27 cellular contexts compared by ENCODE assay signal in the genomic region with DNA sequence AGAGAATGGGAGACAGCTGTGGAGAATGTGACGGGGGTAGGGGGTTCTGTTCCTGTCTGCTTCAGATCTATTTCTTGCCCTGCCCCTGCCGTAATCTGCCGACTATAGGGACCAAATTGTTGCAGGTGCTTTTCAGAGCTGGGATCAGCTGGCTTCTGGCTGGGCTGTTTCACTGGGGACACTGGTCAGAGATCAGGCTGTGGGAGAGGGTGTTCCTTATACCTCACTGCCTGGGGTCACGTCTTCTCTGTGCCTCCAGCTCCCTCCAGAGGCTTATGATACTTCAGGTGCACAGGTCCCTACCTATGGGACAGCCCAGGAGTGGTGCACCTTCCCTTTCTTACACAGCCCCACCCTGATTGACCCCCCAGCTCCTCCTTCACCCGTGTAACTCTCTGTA.
A peak's percentile ranks its signal among the peaks of the same experiment; 100 is the strongest.
DNase-seq lines count a peak whose midpoint lies in the region; ATAC-seq, FAIRE-seq and TF ChIP-seq lines count a peak whose summit lies in the region.
"Had no signal": no experiment of that assay in that cellular context is flagged by ENCODE, and none has a peak within 500 bp of the region (broad histone marks: within the 10 kb centered on the region; RNA-seq: fewer than 3 reads in every experiment).

No MANE protein-coding gene starts in this region.

- H3K9ac ChIP-seq in GM12878 (ENCODE audit: control insufficient read depth, insufficient read depth, low read length) = no peak overlapping the region
- H3K9ac ChIP-seq: parathyroid adenoma had no signal

- POLR2A ChIA-PET in GM12878 (lab: Charles Lee) = no interaction called here

- H3K36me3 Mint-ChIP-seq in immature natural killer cell = no peaks in the 10 kb centered on the region
- H3K36me3 Mint-ChIP-seq: activated naive CD4-positive, alpha-beta T cell treated with anti-CD3 and anti-CD28 coated beads, Interleukin-2, amount 50 U/mL, for 24 hours had no signal

- H3K36me3 ChIP-seq in GM12878 (ENCODE audit: control insufficient read depth in 2 of 2, insufficient read depth in 2 of 2, low read length in 1 of 2) = no peaks in the 10 kb centered on the region
- no peaks in the 10 kb centered on the region for H3K36me3 ChIP-seq in iPS DF 6.9 (ENCODE audit: control insufficient read depth, insufficient read depth, low read length)
- H3K36me3 ChIP-seq: colonic mucosa, MG63, sigmoid colon, tibial nerve had no signal

- RAD21 ChIA-PET in GM12878 (lab: Charles Lee; ENCODE audit: unreplicated experiment) = interaction anchor here (1.6 kb wide), 1 partner anchor 405 kb away, joined by 5 read pairs; no protein-coding TSS in a partner anchor

- SMC1A ChIA-PET in GM12878 (lab: Charles Lee; ENCODE audit: uncharacterized antibody, unreplicated experiment) = interaction anchor here (2.8 kb wide), 1 partner anchor 405 kb away, joined by 8 read pairs; no protein-coding TSS in a partner anchor

- H3K4me1 ChIP-seq in GM12878 (ENCODE audit: control insufficient read depth, insufficient read depth, low read length) (no peaks in the 10 kb centered on the region), iPS DF 6.9 (ENCODE audit: control insufficient read depth, insufficient read depth, low read length) (no peaks in the 10 kb centered on the region)
- H3K4me1 ChIP-seq: colonic mucosa, parathyroid adenoma, sigmoid colon, tibial nerve had no signal

- 25% methylated on average over 5 of the region's 5 CpGs for WGBS in GM12878 (ENCODE audit: insufficient coverage, insufficient replicate concordance, low lambda C conversion rate, missing lambda C conversion rate)
- no CpG with 5 or more reads among the region's 5 CpGs for WGBS in iPS DF 6.9 (ENCODE audit: insufficient coverage, insufficient read length)

- BruUV-seq in GM12878 (replicated peaks; lab: Mats Ljungman, UMichigan) = no TSS peak

- ATAC-seq in GM12878 (peak; percentile 44; the same call in 1 of the 3 replicates), sciatic nerve (peak; percentile 46)
- ATAC-seq: mucosa of descending colon; stimulated activated naive CD8-positive, alpha-beta T cell treated with anti-CD3 and anti-CD28 coated beads, Interleukin-15, amount 100 ng/mL, for 72 hours had no signal

- in situ Hi-C loops in GM12878 (cut with MboI) = no loop called here

- H3K27ac Mint-ChIP-seq in immature natural killer cell = no peak overlapping the region
- H3K27ac Mint-ChIP-seq: activated CD4-positive, alpha-beta T cell treated with anti-CD3 and anti-CD28 coated beads, Interleukin-2, amount 10 ng/mL, durations not matched to agents 7 days and 5 days; activated naive CD4-positive, alpha-beta T cell treated with anti-CD3 and anti-CD28 coated beads, Interleukin-2, amount 50 U/mL, for 24 hours; CD4-positive, alpha-beta T cell; stimulated activated naive CD8-positive, alpha-beta T cell treated with anti-CD3 and anti-CD28 coated beads, Interleukin-15, amount 100 ng/mL, for 72 hours; T-helper 2 cell treated with Interferon-gamma antibody and Interleukin-4, amounts not matched to agents 5 μg/mL and 100 μg/mL, for 36 hours had no signal

- no peak overlapping the region for H3K27ac ChIP-seq in GM12878 (ENCODE audit: control insufficient read depth, insufficient read depth)
- no peak overlapping the region for H3K27ac ChIP-seq in iPS DF 6.9 (ENCODE audit: low read length)
- H3K27ac ChIP-seq: 22Rv1, colonic mucosa, parathyroid adenoma, sigmoid colon, tibial nerve had no signal

- no peaks in the 10 kb centered on the region for H3K4me1 Mint-ChIP-seq in immature natural killer cell
- H3K4me1 Mint-ChIP-seq: activated CD4-positive, alpha-beta T cell treated with anti-CD3 and anti-CD28 coated beads, Interleukin-2, amount 10 ng/mL, durations not matched to agents 7 days and 5 days; activated naive CD4-positive, alpha-beta T cell treated with anti-CD3 and anti-CD28 coated beads, Interleukin-2, amount 50 U/mL, for 24 hours; stimulated activated naive CD8-positive, alpha-beta T cell treated with anti-CD3 and anti-CD28 coated beads, Interleukin-15, amount 100 ng/mL, for 72 hours had no signal

- FAIRE-seq in GM12878 (lab: Jason Lieb, UNC) (no peak), frontal cortex (lab: Jason Lieb, UNC) (no peak)
- FAIRE-seq: bronchial epithelial cell, endometrium had no signal

- no peak overlapping the region for H2AFZ ChIP-seq in GM12878 (ENCODE audit: control insufficient read depth, low read depth, low read length)
- H2AFZ ChIP-seq: parathyroid adenoma had no signal

- TF ChIP-seq EP300 in GM12878 (IDR thresholded peaks at IDR 0.05; ENCODE audit: borderline replicate concordance in 1 of 2, control insufficient read depth in 1 of 2, low read depth in 2 of 2, low read length in 2 of 2) = no peak

- H3K4me3 Mint-ChIP-seq in immature natural killer cell = no peak overlapping the region
- H3K4me3 Mint-ChIP-seq: activated CD4-positive, alpha-beta T cell treated with anti-CD3 and anti-CD28 coated beads, Interleukin-2, amount 10 ng/mL, durations not matched to agents 7 days and 5 days; activated naive CD4-positive, alpha-beta T cell treated with anti-CD3 and anti-CD28 coated beads, Interleukin-2, amount 50 U/mL, for 24 hours; CD4-positive, alpha-beta T cell; nephron; stimulated activated naive CD8-positive, alpha-beta T cell treated with anti-CD3 and anti-CD28 coated beads, Interleukin-15, amount 100 ng/mL, for 72 hours; T-helper 2 cell treated with Interferon-gamma antibody and Interleukin-4, amounts not matched to agents 5 μg/mL and 100 μg/mL, for 36 hours had no signal

- no peak for TF ChIP-seq POLR2A in GM12878 (IDR thresholded peaks at IDR 0.05; ENCODE audit: low read depth, low read length)

- no peaks in the 10 kb centered on the region for H3K79me2 ChIP-seq in GM12878 (ENCODE audit: control insufficient read depth, insufficient read depth, low read length)
- H3K79me2 ChIP-seq: parathyroid adenoma had no signal

- no peaks in the 10 kb centered on the region for H4K20me1 ChIP-seq in GM12878 (ENCODE audit: control insufficient read depth, insufficient read depth)

- no peak for TF ChIP-seq CTCF in GM12878 (IDR thresholded peaks at IDR 0.05 in 2 of 3, conservative IDR thresholded peaks at IDR 0.05 in 1 of 3; ENCODE audit: control insufficient read depth in 2 of 3, extremely low read depth in 1 of 3, insufficient read depth in 1 of 3, low read depth in 3 of 3, low read length in 3 of 3)

- DNase-seq in DMS 273 (lab: John Stamatoyannopoulos, UW; ENCODE audit: unreplicated experiment) = peak; percentile 31
- no peak for DNase-seq in DMS 273 treated with DMSO at 0.1 percent for 48 hours (lab: John Stamatoyannopoulos, UW)
- DNase-seq in GM12878 (ENCODE audit: low read depth, low spot score) = no peak
- DNase-seq in iPS DF 6.9 (ENCODE audit: low read depth, low spot score) = peak; percentile 33
- no peak for DNase-seq in sciatic nerve (ENCODE audit: low spot score)
- no peak for DNase-seq in frontal cortex (ENCODE audit: low spot score in 2 of 2)
- DNase-seq in NCI-H1105 treated with DMSO at 0.1 percent for 48 hours (lab: John Stamatoyannopoulos, UW) = no peak
- DNase-seq in immature natural killer cell = no peak
- DNase-seq: activated CD4-positive, alpha-beta T cell treated with anti-CD3 and anti-CD28 coated beads, Interleukin-2, amount 10 ng/mL, durations not matched to agents 7 days and 5 days; CD4-positive, alpha-beta T cell; colonic mucosa; DMS153; MG63; mucosa of descending colon; NCI-H1436; NCI-H748 treated with DMSO at 0.1 percent for 48 hours; sigmoid colon; stimulated activated CD4-positive, alpha-beta T cell treated with anti-CD3 and anti-CD28 coated beads, Interleukin-15, amount 100 ng/mL, for 24 hours; stimulated activated naive CD8-positive, alpha-beta T cell treated with anti-CD3 and anti-CD28 coated beads, Interleukin-15, amount 100 ng/mL, for 72 hours had no signal

- H3K9me3 ChIP-seq in GM12878 (replicated peaks; ENCODE audit: control insufficient read depth, insufficient read depth, low read length) (no peaks in the 10 kb centered on the region), iPS DF 6.9 (ENCODE audit: control insufficient read depth, insufficient read depth, low read length) (no peaks in the 10 kb centered on the region)
- H3K9me3 ChIP-seq: colonic mucosa, MG63, tibial nerve had no signal

- CTCF ChIA-PET in GM12878 (lab: Yijun Ruan, JAX) = interaction anchor here (0.5 to 1.1 kb wide), 2 partner anchors 351 to 405 kb away, joined by 3 read pairs; no protein-coding TSS in a partner anchor

- H3K4me2 ChIP-seq in GM12878 (ENCODE audit: control insufficient read depth, insufficient read depth) = no peak overlapping the region

- no peak for TF ChIP-seq RAD21 in GM12878 (IDR thresholded peaks at IDR 0.05; ENCODE audit: insufficient read depth, low read depth, low read length)

- no peak overlapping the region for H3K4me3 ChIP-seq in GM12878
- no peak overlapping the region for H3K4me3 ChIP-seq in iPS DF 6.9 (ENCODE audit: low read length)
- H3K4me3 ChIP-seq: colonic mucosa, MG63, mucosa of descending colon, sigmoid colon, tibial nerve had no signal

- H3K9me3 Mint-ChIP-seq in immature natural killer cell = peaks cover 0 to 4% (median 0%) of the 10 kb centered on the region in 6 donors
- H3K9me3 Mint-ChIP-seq: activated CD4-positive, alpha-beta T cell treated with anti-CD3 and anti-CD28 coated beads, Interleukin-2, amount 10 ng/mL, durations not matched to agents 7 days and 5 days; activated naive CD4-positive, alpha-beta T cell treated with anti-CD3 and anti-CD28 coated beads, Interleukin-2, amount 50 U/mL, for 24 hours; CD4-positive, alpha-beta T cell; nephron; stimulated activated naive CD8-positive, alpha-beta T cell treated with anti-CD3 and anti-CD28 coated beads, Interleukin-15, amount 100 ng/mL, for 72 hours; T-helper 2 cell treated with Interferon-gamma antibody and Interleukin-4, amounts not matched to agents 5 μg/mL and 100 μg/mL, for 36 hours had no signal

- peaks cover 0 to 1% (median 0%) of the 10 kb centered on the region in 3 donors for H3K27me3 Mint-ChIP-seq in immature natural killer cell (ENCODE audit: low read depth in 3 of 3)
- H3K27me3 Mint-ChIP-seq: activated CD4-positive, alpha-beta T cell treated with anti-CD3 and anti-CD28 coated beads, Interleukin-2, amount 10 ng/mL, durations not matched to agents 7 days and 5 days; activated naive CD4-positive, alpha-beta T cell treated with anti-CD3 and anti-CD28 coated beads, Interleukin-2, amount 50 U/mL, for 24 hours; CD4-positive, alpha-beta T cell; stimulated activated naive CD8-positive, alpha-beta T cell treated with anti-CD3 and anti-CD28 coated beads, Interleukin-15, amount 100 ng/mL, for 72 hours had no signal

- H3K27me3 ChIP-seq in GM12878 (replicated peaks in 1 of 2; ENCODE audit: control insufficient read depth in 2 of 2, insufficient read depth in 2 of 2, low read length in 1 of 2) (no peaks in the 10 kb centered on the region), iPS DF 6.9 (ENCODE audit: control insufficient read depth, insufficient read depth, low read length) (no peaks in the 10 kb centered on the region)
- H3K27me3 ChIP-seq: colonic mucosa, MG63, sigmoid colon, tibial nerve had no signal

- intact Hi-C loops in GM12878 (cut with micrococcal nuclease; ENCODE audit: unreplicated experiment) = loop anchor here (10.0 kb wide), 1 partner anchor 64 kb away; no protein-coding TSS in a partner anchor
- intact Hi-C loops in sciatic nerve (cut with DNase I) = no loop called here

TF ChIP-seq in GM12878, 131 proteins besides CTCF, POLR2A, EP300 and RAD21 (continues in another document):
- TF ChIP-seq ZNF274 (IDR thresholded peaks at IDR 0.05; ENCODE audit: insufficient read depth, insufficient read length) (no peak), CBFB (IDR thresholded peaks at IDR 0.05; ENCODE audit: low read depth) (no peak), GATAD2B (conservative IDR thresholded peaks at IDR 0.05; ENCODE audit: low read depth) (no peak)

Comparison
In these comparisons a context has a peak if more than half of its experiments do, and no peak if none do; other contexts are left out.
1. DNase-seq: peak in DMS 273 (single experiment) and iPS DF 6.9 (single experiment); none in DMS 273 treated with DMSO at 0.1 percent for 48 hours (single experiment), GM12878 (single experiment), sciatic nerve (single experiment), frontal cortex (0 of 2), NCI-H1105 treated with DMSO at 0.1 percent for 48 hours (single experiment) and immature natural killer cell (0 of 3).